Comparison of ENCODE assay signal across 1 cellular context in the genomic region with DNA sequence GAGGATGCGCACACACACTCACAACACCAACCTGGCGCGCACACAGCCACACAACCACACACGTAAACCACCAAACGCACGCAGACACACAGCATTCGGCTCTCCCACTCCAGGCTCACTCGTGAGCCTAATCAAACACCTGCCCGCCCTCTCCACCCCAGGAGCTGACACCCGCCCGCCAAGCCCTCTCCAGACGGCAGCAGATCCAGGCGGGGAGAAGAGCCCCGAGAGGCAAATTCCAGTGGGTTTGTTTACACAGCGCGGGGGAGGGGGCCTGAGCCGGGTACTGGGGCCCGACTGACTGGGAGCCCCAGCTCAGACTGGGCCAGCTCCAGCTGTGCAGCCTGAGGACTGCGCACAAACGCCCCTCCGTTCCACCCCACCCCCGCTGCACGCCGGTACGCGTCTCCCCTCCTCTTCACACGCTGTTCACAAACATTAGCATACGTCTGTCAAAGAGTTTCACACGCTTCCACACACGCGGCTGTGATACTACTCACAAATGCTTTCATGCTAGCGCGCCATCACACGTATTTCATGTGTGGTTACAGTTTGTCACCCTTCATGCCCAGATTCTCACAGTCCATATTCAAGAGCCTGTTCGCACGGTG.
TF ChIP-seq lines count a peak whose summit lies in the region.

No MANE protein-coding gene starts in this region.

TF ChIP-seq in HepG2, 621 proteins besides CTCF, POLR2A, EP300 and RAD21 (continued from another document):
- TF ChIP-seq CEBPZ (IDR thresholded peaks at IDR 0.05; ENCODE audit: low read length) = no peak
- 0 out of 2 replicates have a peak, but pooled peaks have one; percentile 62 for TF ChIP-seq ZNF251 (CRISPR knock-in tag; IDR thresholded peaks at IDR 0.05)
- no peak for TF ChIP-seq DRAP1 (CRISPR knock-in tag; IDR thresholded peaks at IDR 0.05)
- 0 out of 2 replicates have a peak, but pooled peaks have one; percentile 64 for TF ChIP-seq ZSCAN22 (CRISPR knock-in tag; IDR thresholded peaks at IDR 0.05)
- 0 out of 2 replicates have a peak, but pooled peaks have one; percentile 31 for TF ChIP-seq FIP1L1 (IDR thresholded peaks at IDR 0.05; ENCODE audit: borderline replicate concordance, insufficient read depth, low read depth, low read length)
- TF ChIP-seq SNAPC2 (CRISPR knock-in tag; IDR thresholded peaks at IDR 0.05) = peak; percentile 87; the same call in 1 of the 2 replicates
- TF ChIP-seq CREB1 (IDR thresholded peaks at IDR 0.05) = no peak
- TF ChIP-seq CREB1 (CRISPR knock-in tag; IDR thresholded peaks at IDR 0.05) = no peak
- TF ChIP-seq, protein P1, sequence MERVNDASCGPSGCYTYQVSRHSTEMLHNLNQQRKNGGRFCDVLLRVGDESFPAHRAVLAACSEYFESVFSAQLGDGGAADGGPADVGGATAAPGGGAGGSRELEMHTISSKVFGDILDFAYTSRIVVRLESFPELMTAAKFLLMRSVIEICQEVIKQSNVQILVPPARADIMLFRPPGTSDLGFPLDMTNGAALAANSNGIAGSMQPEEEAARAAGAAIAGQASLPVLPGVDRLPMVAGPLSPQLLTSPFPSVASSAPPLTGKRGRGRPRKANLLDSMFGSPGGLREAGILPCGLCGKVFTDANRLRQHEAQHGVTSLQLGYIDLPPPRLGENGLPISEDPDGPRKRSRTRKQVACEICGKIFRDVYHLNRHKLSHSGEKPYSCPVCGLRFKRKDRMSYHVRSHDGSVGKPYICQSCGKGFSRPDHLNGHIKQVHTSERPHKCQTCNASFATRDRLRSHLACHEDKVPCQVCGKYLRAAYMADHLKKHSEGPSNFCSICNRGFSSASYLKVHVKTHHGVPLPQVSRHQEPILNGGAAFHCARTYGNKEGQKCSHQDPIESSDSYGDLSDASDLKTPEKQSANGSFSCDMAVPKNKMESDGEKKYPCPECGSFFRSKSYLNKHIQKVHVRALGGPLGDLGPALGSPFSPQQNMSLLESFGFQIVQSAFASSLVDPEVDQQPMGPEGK (CRISPR knock-in tag; IDR thresholded peaks at IDR 0.05) = peak; percentile 75; the same call in 1 of the 2 replicates
